In genomic region chr1:85495556-85495955, GRCh38 we compare ENCODE assay signal across 13 cellular contexts. TPM values are rescaled to one million over a fixed set of nuclear protein-coding genes. Genes with fewer than 3 reads are reported as not detected.
DNase-seq lines count a peak whose midpoint lies in the region; ATAC-seq and TF ChIP-seq lines count a peak whose summit lies in the region.
"Had no signal": no experiment of that assay in that cellular context is flagged by ENCODE, and none has a peak within 500 bp of the region (broad histone marks: within the 10 kb centered on the region; RNA-seq: fewer than 3 reads in every experiment).

No MANE protein-coding gene starts in this region.

- ATAC-seq in RWPE2 (ENCODE audit: low read depth): peak; percentile 95
- ATAC-seq in HG03354 (IDR thresholded peaks at IDR 0.05; ENCODE audit: poor library complexity, severe bottlenecking, unreplicated experiment): no peak
- ATAC-seq in Right ventricle myocardium inferior: no peak
- ATAC-seq: activated T-cell treated with anti-CD3 and anti-CD28 coated beads, Interleukin-2, amount 50 U/mL, for 72 hours had no signal

- H3K36me3 ChIP-seq in RWPE2 (ENCODE audit: low read depth): no peaks in the 10 kb centered on the region
- no peaks in the 10 kb centered on the region for H3K36me3 ChIP-seq in transverse colon
- H3K36me3 ChIP-seq: colonic mucosa had no signal

- H3K27ac Mint-ChIP-seq in immature natural killer cell: no peak overlapping the region
- H3K27ac Mint-ChIP-seq: activated T-cell treated with anti-CD3 and anti-CD28 coated beads, Interleukin-2, amount 50 U/mL, for 72 hours; progenitor cell of endocrine pancreas had no signal

- WGBS in transverse colon (ENCODE audit: low coverage in 1 of 2), 2 donors: 64% methylated on average over 6 of the region's 6 CpGs; no CpG with 5 or more reads in 1 of the 2 donors

- H3K4me1 ChIP-seq in RWPE2 (ENCODE audit: insufficient read depth, poor library complexity, severe bottlenecking) (peaks cover 19% of the 10 kb centered on the region), transverse colon (no peaks in the 10 kb centered on the region)
- H3K4me1 ChIP-seq: colonic mucosa had no signal

- no peak for TF ChIP-seq CTCF in RWPE2 (IDR thresholded peaks at IDR 0.05; ENCODE audit: poor library complexity, severe bottlenecking)
- no peak for TF ChIP-seq CTCF in transverse colon (IDR thresholded peaks at IDR 0.05)

- H3K4me3 Mint-ChIP-seq in immature natural killer cell: no peak overlapping the region
- H3K4me3 Mint-ChIP-seq: activated T-cell treated with anti-CD3 and anti-CD28 coated beads, Interleukin-2, amount 50 U/mL, for 72 hours had no signal

- no peak for TF ChIP-seq POLR2A in transverse colon (IDR thresholded peaks at IDR 0.05)

- DNase-seq in HK-2 (ENCODE audit: unreplicated experiment) (peak; percentile 17), RWPE2 (ENCODE audit: low spot score) (peak; percentile 91), glomerular visceral epithelial cell (ENCODE audit: extremely low spot score) (peak; percentile 88), transverse colon (peak; percentile 12), immature natural killer cell (no peak), Right ventricle myocardium inferior (ENCODE audit: missing footprints) (no peak)
- no peak for DNase-seq in stimulated activated naive CD4-positive, alpha-beta T cell treated with Interleukin-2 at 50 U/mL for 16 hours (lab: John Stamatoyannopoulos, UW)
- DNase-seq: activated T-cell treated with anti-CD3 and anti-CD28 coated beads, Interleukin-2, amount 50 U/mL, for 72 hours; colonic mucosa; NCI-H1694 treated with DMSO at 0.1 percent for 48 hours; T-helper 2 cell had no signal

- H3K9me3 Mint-ChIP-seq in immature natural killer cell: peaks cover 0 to 7% (median 0%) of the 10 kb centered on the region in 6 donors

- intact Hi-C loops in transverse colon (cut with DNase I; ENCODE audit: low total_unique reads) (no loop called here), Right ventricle myocardium inferior (cut with DNase I) (no loop called here)

- in situ Hi-C loops in transverse colon (cut with MboI; ENCODE audit: low pct_ligation_motif_present in 1 of 4, low pct_unique_long_range_greater_than_20kb in 1 of 4, low sequenced_read_pairs in 3 of 4): loop anchor here in 1 of 4 donors (25.0 kb wide), 1 partner anchor 183 kb away; no protein-coding TSS in a partner anchor

- H3K36me3 Mint-ChIP-seq in immature natural killer cell: no peaks in the 10 kb centered on the region

- H3K4me3 ChIP-seq in RWPE2 (ENCODE audit: severe bottlenecking) (no peak overlapping the region), transverse colon (no peak overlapping the region)
- H3K4me3 ChIP-seq: colonic mucosa had no signal

- H3K27ac ChIP-seq in RWPE2 (ENCODE audit: poor library complexity, severe bottlenecking) (peak overlapping the region; percentile 81), transverse colon (no peak overlapping the region)
- H3K27ac ChIP-seq: colonic mucosa had no signal

- H3K4me1 Mint-ChIP-seq in immature natural killer cell: no peaks in the 10 kb centered on the region

- H3K9me3 ChIP-seq in RWPE2 (ENCODE audit: severe bottlenecking) (no peaks in the 10 kb centered on the region), transverse colon (no peaks in the 10 kb centered on the region)
- H3K9me3 ChIP-seq: colonic mucosa had no signal

- H3K27me3 Mint-ChIP-seq in immature natural killer cell (ENCODE audit: low read depth in 3 of 3): peaks cover 0 to 3% (median 0%) of the 10 kb centered on the region in 3 donors
- H3K27me3 Mint-ChIP-seq: progenitor cell of endocrine pancreas had no signal

- no peak for TF ChIP-seq EP300 in transverse colon (IDR thresholded peaks at IDR 0.05; ENCODE audit: low read depth)

- no peaks in the 10 kb centered on the region for H3K27me3 ChIP-seq in RWPE2 (ENCODE audit: insufficient read depth, poor library complexity, severe bottlenecking)
- no peaks in the 10 kb centered on the region for H3K27me3 ChIP-seq in transverse colon
- H3K27me3 ChIP-seq: colonic mucosa had no signal

RNA-seq across cellular contexts. Expression of gene DDAH1, which starts 30.6 kb away (rescaled TPM):
- total RNA-seq in transverse colon (10 to 100 TPM; 22.4 to 69.4 (median 48.3) TPM), Right ventricle myocardium inferior (8.3 TPM)
- not detected for polyA plus RNA-seq in immature natural killer cell

Comparison
In these comparisons a context has a peak if more than half of its experiments do, and no peak if none do; other contexts are left out.
1. DNase-seq: peak in HK-2 (single experiment), RWPE2 (single experiment), glomerular visceral epithelial cell (single experiment) and transverse colon (single experiment); none in stimulated activated naive CD4-positive, alpha-beta T cell treated with Interleukin-2 at 50 U/mL for 16 hours (single experiment), immature natural killer cell (0 of 3) and Right ventricle myocardium inferior (single experiment).